Comparison of ENCODE assay signal across 12 cellular contexts in genomic region chr1:247360116-247360898, GRCh38. TPM values are rescaled to one million over a fixed set of nuclear protein-coding genes. Genes with fewer than 3 reads are reported as not detected.
DNase-seq lines count a peak whose midpoint lies in the region; ATAC-seq, FAIRE-seq and TF ChIP-seq lines count a peak whose summit lies in the region.
"Had no signal": no experiment of that assay in that cellular context is flagged by ENCODE, and none has a peak within 500 bp of the region (broad histone marks: within the 10 kb centered on the region; RNA-seq: fewer than 3 reads in every experiment).

No MANE protein-coding gene starts in this region.

- intact Hi-C loops in kidney (cut with DNase I): no loop called here
- intact Hi-C loops in gastrocnemius medialis (cut with DNase I; ENCODE audit: low total_unique reads): no loop called here
- intact Hi-C loops in posterior vena cava (cut with DNase I): no loop called here

- H3K9me3 ChIP-seq in kidney (ENCODE audit: control insufficient read depth in 1 of 2, low read length in 2 of 2): no peaks in the 10 kb centered on the region
- H3K9me3 ChIP-seq in gastrocnemius medialis: no peaks in the 10 kb centered on the region

- peak; percentile 43 for DNase-seq in EL
- peak; percentile 46 for DNase-seq in SKM-1 treated with dmso at 0.1 percent for 144 hours (lab: John Stamatoyannopoulos, UW; ENCODE audit: unreplicated experiment)
- no peak for DNase-seq in kidney
- no peak for DNase-seq in gastrocnemius medialis
- DNase-seq in epidermal melanocyte (ENCODE audit: insufficient read length, low spot score): no peak
- no peak for DNase-seq in activated CD4-positive, alpha-beta T cell treated with anti-CD3 and anti-CD28 coated beads, Interleukin-2, amount 50 U/mL, for 4 hours
- DNase-seq in posterior vena cava (ENCODE audit: low spot score): no peak
- DNase-seq: CD8-positive, alpha-beta T cell; naive thymus-derived CD8-positive, alpha-beta T cell; NCI-H187 treated with DMSO at 0.1 percent for 48 hours had no signal

- H3K27me3 ChIP-seq in gastrocnemius medialis: no peaks in the 10 kb centered on the region

- no peak for TF ChIP-seq POLR2A in gastrocnemius medialis (IDR thresholded peaks at IDR 0.05)

- in situ Hi-C loops in gastrocnemius medialis (cut with MboI; ENCODE audit: low sequenced_read_pairs in 4 of 4): no loop called here

- TF ChIP-seq CTCF in kidney (IDR thresholded peaks at IDR 0.05; ENCODE audit: borderline replicate concordance, extremely low read depth, insufficient read depth) (no peak), gastrocnemius medialis (IDR thresholded peaks at IDR 0.05 in 4 of 5, conservative IDR thresholded peaks at IDR 0.05 in 1 of 5) (no peak)

- peak overlapping the region in 1 of 2 donors; percentile 27 for H3K4me3 ChIP-seq in kidney (ENCODE audit: low read length in 2 of 2)
- peak overlapping the region; percentile 16 to 32 (median 20) for H3K4me3 ChIP-seq in gastrocnemius medialis

- ATAC-seq in gastrocnemius medialis (peak; percentile 56 to 59), GM18873 (IDR thresholded peaks at IDR 0.05; ENCODE audit: low FRiP score, unreplicated experiment) (no peak)
- ATAC-seq: CD8-positive, alpha-beta T cell; naive thymus-derived CD8-positive, alpha-beta T cell had no signal

- FAIRE-seq in kidney (lab: Jason Lieb, UNC): no peak
- FAIRE-seq: RCC 7860 had no signal

- no peaks in the 10 kb centered on the region for H3K4me1 ChIP-seq in kidney (ENCODE audit: control insufficient read depth in 1 of 2, insufficient read depth in 1 of 2, low read depth in 1 of 2, low read length in 2 of 2)
- peaks cover 4 to 5% of the 10 kb centered on the region in 2 donors for H3K4me1 ChIP-seq in gastrocnemius medialis

- H3K36me3 ChIP-seq in kidney (ENCODE audit: control insufficient read depth in 1 of 2, insufficient read depth in 2 of 2, low read length in 2 of 2): no peaks in the 10 kb centered on the region
- no peaks in the 10 kb centered on the region for H3K36me3 ChIP-seq in gastrocnemius medialis

- peak overlapping the region; percentile 65 for H3K27ac ChIP-seq in kidney (ENCODE audit: low read depth in 2 of 2, low read length in 2 of 2)
- peak overlapping the region; percentile 31 to 47 (median 40) for H3K27ac ChIP-seq in gastrocnemius medialis

- H3K9ac ChIP-seq in kidney (ENCODE audit: low read length in 2 of 2): no peak overlapping the region

RNA-seq across cellular contexts. Expression of gene ZNF496, which starts 28.6 kb away (rescaled TPM):
- total RNA-seq in kidney: 27.0 TPM
- 6.3 TPM for polyA plus RNA-seq in kidney (ENCODE audit: insufficient read depth, low read depth, low replicate concordance)
- total RNA-seq in gastrocnemius medialis: 10 to 100 TPM; 34.2 to 47.4 (median 39.7) TPM
- 10 to 100 TPM; 18.8 to 19.3 TPM for total RNA-seq in posterior vena cava

RNA-seq across cellular contexts. Expression of gene NLRP3, which starts 55.7 kb away (rescaled TPM):
- total RNA-seq in kidney (4.0 TPM), gastrocnemius medialis (under 1 TPM; 0.29 to 0.56 (median 0.47) TPM), posterior vena cava (1 to 10 TPM; 3.0 to 3.1 TPM)
- not detected for polyA plus RNA-seq in kidney (ENCODE audit: insufficient read depth, low read depth, low replicate concordance)

Comparison
In these comparisons a context has a peak if more than half of its experiments do, and no peak if none do; other contexts are left out.
1. DNase-seq: peak in EL (single experiment) and SKM-1 treated with dmso at 0.1 percent for 144 hours (single experiment); none in kidney (single experiment), gastrocnemius medialis (0 of 2), epidermal melanocyte (single experiment), activated CD4-positive, alpha-beta T cell treated with anti-CD3 and anti-CD28 coated beads, Interleukin-2, amount 50 U/mL, for 4 hours (0 of 2) and posterior vena cava (single experiment).